ENCODE assay signal across 8 cellular contexts in genomic region chr10:73413528-73414229, GRCh38. TPM values are rescaled to one million over a fixed set of nuclear protein-coding genes. Genes with fewer than 3 reads are reported as not detected.
DNase-seq lines count a peak whose midpoint lies in the region; ATAC-seq and TF ChIP-seq lines count a peak whose summit lies in the region.

ANXA7 (minus strand) TSS chr10:73414058; CDS start chr10:73400856, 13,202 bp downstream.

- DNase-seq in NCI-H1436 treated with DMSO at 0.1 percent for 48 hours (lab: John Stamatoyannopoulos, UW) (peak; percentile 33), amniotic stem cell (lab: John Stamatoyannopoulos, UW) (peak; percentile 84), left ventricle myocardium inferior (peak; percentile 94), prostate gland (ENCODE audit: low spot score) (peak; percentile 93), ureter (ENCODE audit: low spot score) (peak; percentile 94)

- peak; percentile 87 for ATAC-seq in HG02852 (IDR thresholded peaks at IDR 0.05; ENCODE audit: unreplicated experiment)

- intact Hi-C loops in left ventricle myocardium inferior (cut with micrococcal nuclease) = no loop called here
- intact Hi-C loops in prostate gland (cut with DNase I) = loop anchor here (10.0 kb wide), 1 partner anchor 81 kb away; the partner anchor contains the start of gene PPP3CB

- peaks cover 40% of the 10 kb centered on the region for H3K4me1 Mint-ChIP-seq in T-helper 1 cell treated with Interleukin-12 subunit alpha and Interleukin-12 subunit beta and Interleukin-4 antibody, amounts not matched to agents 30 μg/mL and 1 μg/mL, for 36 hours (ENCODE audit: low read depth)

- no peaks in the 10 kb centered on the region for H3K27me3 Mint-ChIP-seq in T-helper 1 cell treated with Interleukin-12 subunit alpha and Interleukin-12 subunit beta and Interleukin-4 antibody, amounts not matched to agents 30 μg/mL and 1 μg/mL, for 36 hours (ENCODE audit: low read depth)

- peak within 1 kb of the TSS; percentile 91 for H3K4me3 Mint-ChIP-seq in T-helper 1 cell treated with Interleukin-12 subunit alpha and Interleukin-12 subunit beta and Interleukin-4 antibody, amounts not matched to agents 30 μg/mL and 1 μg/mL, for 36 hours

- H3K27ac ChIP-seq in left ventricle myocardium inferior (replicated peaks) (peak within 1 kb of the TSS; percentile 95), prostate gland (peak within 1 kb of the TSS; percentile 98)

- peak within 1 kb of the TSS; percentile 92 for H3K27ac Mint-ChIP-seq in T-helper 1 cell treated with Interleukin-12 subunit alpha and Interleukin-12 subunit beta and Interleukin-4 antibody, amounts not matched to agents 30 μg/mL and 1 μg/mL, for 36 hours

- TF ChIP-seq CTCF in left ventricle myocardium inferior (IDR thresholded peaks at IDR 0.05; ENCODE audit: borderline replicate concordance) (peak; percentile 57), prostate gland (IDR thresholded peaks at IDR 0.05) (peak in 3 of 4 experiments; percentile 10 to 47 (median 38))

- H3K36me3 ChIP-seq in left ventricle myocardium inferior (no peaks in the 10 kb centered on the region), prostate gland (no peaks in the 10 kb centered on the region)

- H3K27me3 ChIP-seq in left ventricle myocardium inferior (ENCODE audit: low read depth) (no peaks in the 10 kb centered on the region), prostate gland (replicated peaks; ENCODE audit: insufficient read depth) (no peaks in the 10 kb centered on the region)

- 0% methylated on average over 41 of the region's 62 CpGs for WGBS in prostate gland

- H3K4me1 ChIP-seq in left ventricle myocardium inferior (peaks cover 51% of the 10 kb centered on the region), prostate gland (replicated peaks) (no peaks in the 10 kb centered on the region)

- peak; percentile 76 for TF ChIP-seq POLR2A in GM15510 (IDR thresholded peaks at IDR 0.05; ENCODE audit: borderline replicate concordance, extremely low read depth, insufficient read length)
- peak; percentile 72 for TF ChIP-seq POLR2A in prostate gland (IDR thresholded peaks at IDR 0.05)

- H3K9me3 ChIP-seq in left ventricle myocardium inferior (replicated peaks) (no peaks in the 10 kb centered on the region), prostate gland (no peaks in the 10 kb centered on the region)

- H3K36me3 Mint-ChIP-seq in T-helper 1 cell treated with Interleukin-12 subunit alpha and Interleukin-12 subunit beta and Interleukin-4 antibody, amounts not matched to agents 30 μg/mL and 1 μg/mL, for 36 hours (ENCODE audit: low read depth) = peaks cover 20% of the 10 kb centered on the region

- peak within 1 kb of the TSS; percentile 93 for H3K4me3 ChIP-seq in left ventricle myocardium inferior
- peak within 1 kb of the TSS; percentile 86 to 91 for H3K4me3 ChIP-seq in prostate gland

- no peaks in the 10 kb centered on the region for H3K9me3 Mint-ChIP-seq in T-helper 1 cell treated with Interleukin-12 subunit alpha and Interleukin-12 subunit beta and Interleukin-4 antibody, amounts not matched to agents 30 μg/mL and 1 μg/mL, for 36 hours

RNA-seq across cellular contexts. Expression of gene ANXA7, which starts in this region (rescaled TPM):
- total RNA-seq in left ventricle myocardium inferior (115 TPM), prostate gland (100 to 1,000 TPM in 1 of 2 donors, 10 to 100 TPM in 1; 98.9 to 117 TPM), ureter (144 TPM)

Comparison
In these comparisons a context has a peak if more than half of its experiments do, and no peak if none do; other contexts are left out.
1. Peak in every context shown above with its lines: DNase-seq, ATAC-seq, H3K4me3 ChIP-seq and H3K27ac ChIP-seq.
2. DNase-seq: peak in every context shown above with its lines; median percentile 94 in left ventricle myocardium inferior; 94 in ureter; 93 in prostate gland; 84 in amniotic stem cell; 33 in NCI-H1436 treated with DMSO at 0.1 percent for 48 hours.